In the genomic region with DNA sequence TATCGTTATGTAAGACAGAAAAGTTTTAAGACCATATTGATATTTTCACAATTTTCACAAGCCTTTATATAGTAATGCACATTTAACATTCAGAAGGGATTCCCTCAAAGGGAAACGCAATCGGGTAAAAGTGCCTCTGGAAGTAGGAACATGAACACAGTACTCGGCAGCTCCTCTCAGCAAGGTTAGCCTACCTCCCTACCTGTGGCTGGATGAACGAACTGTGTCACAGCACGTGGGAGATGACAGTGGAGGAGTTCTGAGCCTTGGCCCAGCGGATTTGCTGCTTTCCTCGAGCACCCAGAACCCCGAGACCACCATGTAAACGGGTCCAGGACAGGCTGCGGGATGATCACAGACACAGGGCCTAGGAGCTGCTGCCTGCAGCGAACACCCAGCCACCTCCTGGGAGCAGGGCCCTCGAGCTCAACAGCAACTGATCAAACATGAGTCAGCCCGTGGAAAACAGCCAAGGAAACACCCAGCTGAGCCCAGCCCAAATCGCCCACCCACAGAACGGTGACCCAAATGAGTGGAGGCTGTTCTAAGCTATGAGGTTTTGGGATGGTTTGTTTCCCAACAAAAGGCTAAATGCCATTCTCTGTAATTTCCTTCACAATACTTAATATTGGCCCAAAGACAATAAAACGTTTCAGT, we compare ENCODE assay signal across 13 cellular contexts. TPM values are rescaled to one million over a fixed set of nuclear protein-coding genes. Genes with fewer than 3 reads are reported as not detected.
DNase-seq lines count a peak whose midpoint lies in the region; ATAC-seq and TF ChIP-seq lines count a peak whose summit lies in the region.
"Had no signal": no experiment of that assay in that cellular context is flagged by ENCODE, and none has a peak within 500 bp of the region (broad histone marks: within the 10 kb centered on the region; RNA-seq: fewer than 3 reads in every experiment).

No MANE protein-coding gene starts in this region.

- H3K27me3 ChIP-seq in AG04450 (ENCODE audit: control insufficient read depth, insufficient read depth, low read length) = no peaks in the 10 kb centered on the region
- H3K27me3 ChIP-seq in MG63 = no peaks in the 10 kb centered on the region
- H3K27me3 ChIP-seq in mucosa of stomach (ENCODE audit: control insufficient read depth, insufficient read depth, low read length) = no peaks in the 10 kb centered on the region
- no peaks in the 10 kb centered on the region for H3K27me3 ChIP-seq in mesendoderm (ENCODE audit: insufficient read depth, low read length, poor library complexity)

- H3K4me3 ChIP-seq in AG04450 (ENCODE audit: low read depth, low read length) (no peak overlapping the region), MG63 (no peak overlapping the region), mucosa of stomach (ENCODE audit: low read length) (no peak overlapping the region), mesendoderm (ENCODE audit: low read length) (no peak overlapping the region)

- no peak overlapping the region for H3K27ac Mint-ChIP-seq in activated CD8-positive, alpha-beta memory T cell treated with anti-CD3 and anti-CD28 coated beads, Interleukin-2, amount 10 ng/mL, durations not matched to agents 7 days and 5 days
- H3K27ac Mint-ChIP-seq: dendritic cell treated with granulocyte-macrophage colony-stimulating factor and Interleukin-4, amounts not matched to agents 40 ng/mL and 50 ng/mL, for 4 days; naive B cell had no signal

- H2AK5ac ChIP-seq in mesendoderm (ENCODE audit: low read length) = no peak overlapping the region

- H3K9ac ChIP-seq in mucosa of stomach (ENCODE audit: low read length) (peak overlapping the region; percentile 26), mesendoderm (ENCODE audit: low read length) (no peak overlapping the region)

- CTCF ChIA-PET in AG04450 (lab: Charles Lee) = interaction anchor here (0.9 kb wide), 1 partner anchor 106 kb away, joined by 4 read pairs; no protein-coding TSS in a partner anchor
- CTCF ChIA-PET in activated CD8-positive, alpha-beta memory T cell treated with anti-CD3 and anti-CD28 coated beads, Interleukin-2, amount 10 ng/mL, durations not matched to agents 7 days and 5 days (lab: Charles Lee) = no interaction called here

- no peak overlapping the region for H3K56ac ChIP-seq in mesendoderm (ENCODE audit: low read length)

- no peak overlapping the region for H3K4ac ChIP-seq in mesendoderm (ENCODE audit: low read depth, low read length)

- no CpG with 5 or more reads among the region's 17 CpGs for WGBS in mesendoderm (ENCODE audit: extremely low coverage, insufficient coverage, low lambda C conversion rate)

- no peak overlapping the region for H4K8ac ChIP-seq in mesendoderm (ENCODE audit: low read depth, low read length)

- H2BK5ac ChIP-seq in mesendoderm (ENCODE audit: low read length) = no peak overlapping the region

- H3K9me3 ChIP-seq in AG04450 (ENCODE audit: control insufficient read depth, insufficient read depth, low read length) (peaks cover 5% of the 10 kb centered on the region), MG63 (no peaks in the 10 kb centered on the region), mucosa of stomach (ENCODE audit: control insufficient read depth, low read length) (no peaks in the 10 kb centered on the region)
- H3K9me3 ChIP-seq: Caco-2 had no signal

- no peak overlapping the region for H3K18ac ChIP-seq in mesendoderm (ENCODE audit: low read length)

- no peak overlapping the region for H3K27ac ChIP-seq in AG04450 (ENCODE audit: low read depth, low read length)
- H3K27ac ChIP-seq in epithelial cell of prostate = peak overlapping the region; percentile 52
- no peak overlapping the region for H3K27ac ChIP-seq in mesendoderm (ENCODE audit: low read depth, low read length)

- no peaks in the 10 kb centered on the region for H3K36me3 Mint-ChIP-seq in activated CD8-positive, alpha-beta memory T cell treated with anti-CD3 and anti-CD28 coated beads, Interleukin-2, amount 10 ng/mL, durations not matched to agents 7 days and 5 days

- H3K36me3 ChIP-seq in MG63 (no peaks in the 10 kb centered on the region; the same call in 1 of the 2 replicates), mucosa of stomach (ENCODE audit: control insufficient read depth, insufficient read depth, low read length) (no peaks in the 10 kb centered on the region), mesendoderm (ENCODE audit: control insufficient read depth, insufficient read depth, low read length) (no peaks in the 10 kb centered on the region)

- H3K79me1 ChIP-seq in mesendoderm (ENCODE audit: low read length) = peaks cover 5% of the 10 kb centered on the region

- H2BK120ac ChIP-seq in mesendoderm (ENCODE audit: low read depth, low read length) = no peak overlapping the region

- ATAC-seq in GM18511 (IDR thresholded peaks at IDR 0.05; ENCODE audit: unreplicated experiment) = no peak
- no peak for ATAC-seq in activated CD8-positive, alpha-beta memory T cell treated with anti-CD3 and anti-CD28 coated beads, Interleukin-2, amount 10 ng/mL, durations not matched to agents 7 days and 5 days

- H3K79me2 ChIP-seq in mesendoderm (ENCODE audit: control insufficient read depth, insufficient read depth, low read length) = peaks cover 19% of the 10 kb centered on the region

- no peak for TF ChIP-seq CTCF in AG04450 (IDR thresholded peaks at IDR 0.05; ENCODE audit: low read depth, low read length)

- peaks cover 9% of the 10 kb centered on the region for H3K9me3 Mint-ChIP-seq in activated CD8-positive, alpha-beta memory T cell treated with anti-CD3 and anti-CD28 coated beads, Interleukin-2, amount 10 ng/mL, durations not matched to agents 7 days and 5 days (ENCODE audit: low read depth)

- H4K5ac ChIP-seq in mesendoderm (ENCODE audit: low read length) = no peak overlapping the region

- no peak overlapping the region for H2BK15ac ChIP-seq in mesendoderm (replicated peaks; ENCODE audit: low read depth)

- H3K27me3 Mint-ChIP-seq in activated CD8-positive, alpha-beta memory T cell treated with anti-CD3 and anti-CD28 coated beads, Interleukin-2, amount 10 ng/mL, durations not matched to agents 7 days and 5 days = no peaks in the 10 kb centered on the region
- H3K27me3 Mint-ChIP-seq: dendritic cell treated with granulocyte-macrophage colony-stimulating factor and Interleukin-4, amounts not matched to agents 40 ng/mL and 50 ng/mL, for 4 days; naive B cell had no signal

- DNase-seq in AG04450 (ENCODE audit: low read depth, low spot score) (peak; percentile 42), MG63 (peak; percentile 82), epithelial cell of prostate (ENCODE audit: low read depth, low spot score) (no peak), retina (no peak), mesendoderm (no peak)
- DNase-seq in activated CD8-positive, alpha-beta memory T cell treated with anti-CD3 and anti-CD28 coated beads, Interleukin-2, amount 10 ng/mL, durations not matched to agents 7 days and 5 days = no peak
- DNase-seq: activated CD4-positive, alpha-beta T cell treated with anti-CD3 and anti-CD28 coated beads, Interleukin-2, amount 50 U/mL, for 4 hours; Caco-2; naive B cell; NCI-H82 had no signal

- POLR2A ChIA-PET in AG04450 (lab: Yijun Ruan, JAX) = no interaction called here

- no peak overlapping the region for H3K4me2 ChIP-seq in mesendoderm (ENCODE audit: low read length)

- H3K4me3 Mint-ChIP-seq in activated CD8-positive, alpha-beta memory T cell treated with anti-CD3 and anti-CD28 coated beads, Interleukin-2, amount 10 ng/mL, durations not matched to agents 7 days and 5 days = no peak overlapping the region
- H3K4me3 Mint-ChIP-seq: dendritic cell treated with granulocyte-macrophage colony-stimulating factor and Interleukin-4, amounts not matched to agents 40 ng/mL and 50 ng/mL, for 4 days; naive B cell had no signal

- H3K4me1 Mint-ChIP-seq in activated CD8-positive, alpha-beta memory T cell treated with anti-CD3 and anti-CD28 coated beads, Interleukin-2, amount 10 ng/mL, durations not matched to agents 7 days and 5 days = no peaks in the 10 kb centered on the region
- H3K4me1 Mint-ChIP-seq: naive B cell had no signal

- no peak overlapping the region for H3K23ac ChIP-seq in mesendoderm (ENCODE audit: low read length)

- H3K4me1 ChIP-seq in mucosa of stomach (ENCODE audit: control insufficient read depth, insufficient read depth, low read length) = peaks cover 20% of the 10 kb centered on the region
- peaks cover 1% of the 10 kb centered on the region for H3K4me1 ChIP-seq in mesendoderm (ENCODE audit: control insufficient read depth, low read depth, low read length)

RNA-seq across cellular contexts. Expression of a gene that starts 30.4 kb away (rescaled TPM):
- 415 and 422 TPM in 2 replicates for polyA plus RNA-seq in AG04450 (2011; rRNA removed)
- polyA minus RNA-seq in AG04450 (2011; rRNA and poly(A)+ RNA removed) = 2,384 and 2,887 TPM in 2 replicates
- 6.4 and 10.6 TPM in 2 replicates for total RNA-seq in MG63 (2014; rRNA removed; shearing (Covaris generic); ENCODE audit: low replicate concordance)
- total RNA-seq in activated CD8-positive, alpha-beta memory T cell treated with anti-CD3 and anti-CD28 coated beads, Interleukin-2, amount 10 ng/mL, durations not matched to agents 7 days and 5 days = under 1 TPM in 1 of 2 experiments, not detected in 1; 0.05 TPM
- polyA plus RNA-seq in mesendoderm (2013, experiment 1 of 2) = 32.3 TPM
- 29.4 TPM for polyA plus RNA-seq in mesendoderm (2013, experiment 2 of 2)

Comparison
In these comparisons a context has a peak if more than half of its experiments do, and no peak if none do; other contexts are left out.
1. DNase-seq: peak in AG04450 (single experiment) and MG63 (single experiment); none in epithelial cell of prostate (single experiment), activated CD8-positive, alpha-beta memory T cell treated with anti-CD3 and anti-CD28 coated beads, Interleukin-2, amount 10 ng/mL, durations not matched to agents 7 days and 5 days (single experiment), retina (single experiment) and mesendoderm (single experiment).